In the genomic region with DNA sequence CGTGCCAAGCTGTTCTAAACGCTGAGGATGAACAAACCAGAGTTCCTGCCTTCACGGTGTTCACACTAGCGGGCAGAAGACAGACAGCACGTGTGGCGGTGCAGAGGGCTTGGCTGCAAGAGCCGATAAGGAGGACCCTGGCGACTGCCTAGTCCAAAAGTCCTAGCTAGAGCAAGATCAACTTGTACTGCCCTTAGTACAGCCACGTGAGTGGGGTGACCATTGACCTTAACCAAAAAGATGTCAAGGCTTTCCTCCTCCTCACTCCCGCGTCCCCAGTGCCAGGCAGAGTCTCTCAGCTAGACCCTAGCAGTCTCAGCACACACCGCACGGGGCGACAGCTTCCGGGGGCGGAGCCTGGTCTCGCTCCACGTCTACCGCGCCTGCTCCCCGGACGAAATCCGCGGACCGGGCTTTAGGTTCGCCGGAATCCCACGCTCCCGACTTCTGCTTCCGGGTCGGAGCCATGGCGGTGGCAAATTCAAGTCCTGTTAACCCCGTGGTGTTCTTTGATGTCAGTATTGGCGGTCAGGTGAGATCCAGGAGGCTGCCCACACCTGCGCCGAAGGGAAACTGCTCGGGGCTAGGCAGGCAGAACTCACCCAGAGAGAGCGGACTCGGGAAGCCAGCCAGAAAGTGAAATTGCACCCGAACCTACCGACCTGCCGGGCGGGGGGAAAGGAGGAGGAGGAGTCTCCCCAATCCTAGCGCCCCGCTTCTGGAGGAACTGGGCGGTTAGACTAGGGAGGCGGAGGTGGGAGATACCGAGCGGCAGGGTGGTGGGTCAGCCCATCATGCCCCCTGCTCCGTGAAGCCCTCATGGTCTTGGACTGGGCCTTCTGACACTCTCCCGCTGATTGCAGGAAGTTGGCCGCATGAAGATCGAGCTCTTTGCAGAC, we compare ENCODE assay signal across 8 cellular contexts. TPM values are rescaled to one million over a fixed set of nuclear protein-coding genes. Genes with fewer than 3 reads are reported as not detected.
A peak's percentile ranks its signal among the peaks of the same experiment; 100 is the strongest.
DNase-seq lines count a peak whose midpoint lies in the region; ATAC-seq, FAIRE-seq and TF ChIP-seq lines count a peak whose summit lies in the region.

A gene (plus strand): TSS at position 443 of the 899 bp plus-strand sequence. CDS start 24 bp downstream, at position 467.

- H3K27me3 ChIP-seq in heart right ventricle (no peaks in the 10 kb centered on the region), upper lobe of left lung (no peaks in the 10 kb centered on the region)

- no peak for TF ChIP-seq EP300 in upper lobe of left lung (IDR thresholded peaks at IDR 0.05)

- TF ChIP-seq CTCF in heart right ventricle (IDR thresholded peaks at IDR 0.05): peak in 8 of 9 donors; percentile 9 to 50 (median 35)
- TF ChIP-seq CTCF in upper lobe of left lung (IDR thresholded peaks at IDR 0.05): peak in 5 of 6 experiments; percentile 27 to 76 (median 64)

- H3K36me3 ChIP-seq in heart right ventricle (peaks cover 0 to 41% (median 7%) of the 10 kb centered on the region in 9 donors), upper lobe of left lung (peaks cover 2 to 29% (median 11%) of the 10 kb centered on the region in 4 donors)

- peak within 1 kb of the TSS in 9 of 10 donors; percentile 65 to 90 (median 85) for H3K27ac ChIP-seq in heart right ventricle
- peak within 1 kb of the TSS; percentile 69 to 83 (median 79) for H3K27ac ChIP-seq in upper lobe of left lung

- intact Hi-C loops in T-helper 1 cell treated with Interleukin-12 subunit alpha and Interleukin-12 subunit beta and Interleukin-4 antibody, amounts not matched to agents 30 ng/mL and 1 ng/mL, for 36 hours (cut with micrococcal nuclease): loop anchor here (1.0 to 5.0 kb wide), 7 partner anchors 24 to 514 kb away; a partner anchor contains a TSS
- intact Hi-C loops in heart right ventricle (cut with DNase I): loop anchor here in 2 of 10 donors (5.0 to 10.0 kb wide), 3 partner anchors 99 to 323 kb away; a partner anchor contains a TSS
- intact Hi-C loops in posterior cingulate gyrus (cut with DNase I): loop anchor here (1.0 kb wide), 1 partner anchor 109 kb away; a partner anchor contains a TSS

- peak; percentile 76 for DNase-seq in GM12892 (ENCODE audit: insufficient read length)
- DNase-seq in NCI-H146 treated with DMSO at 0.1 percent for 48 hours (lab: John Stamatoyannopoulos, UW; ENCODE audit: unreplicated experiment): peak; percentile 84
- peak; percentile 88 for DNase-seq in amniotic epithelial cell (ENCODE audit: low read depth)
- DNase-seq in heart right ventricle: peak; percentile 95
- peak; percentile 94 to 99 (median 96) for DNase-seq in posterior cingulate gyrus
- DNase-seq in upper lobe of left lung: peak; percentile 96 to 97

- H3K4me3 ChIP-seq in heart right ventricle: peak within 1 kb of the TSS; percentile 54 to 99 (median 82)
- peak within 1 kb of the TSS; percentile 74 to 84 (median 78) for H3K4me3 ChIP-seq in upper lobe of left lung

- H3K4me1 ChIP-seq in heart right ventricle (peaks cover 0 to 24% (median 13%) of the 10 kb centered on the region in 9 donors), upper lobe of left lung (peaks cover 12 to 17% (median 15%) of the 10 kb centered on the region in 4 donors)

- no peaks in the 10 kb centered on the region for H3K9me3 ChIP-seq in heart right ventricle
- H3K9me3 ChIP-seq in upper lobe of left lung: no peaks in the 10 kb centered on the region

- TF ChIP-seq POLR2A in GM12892 (IDR thresholded peaks at IDR 0.05; ENCODE audit: low read depth, low read length) (peak; percentile 96), upper lobe of left lung (IDR thresholded peaks at IDR 0.05) (peak in 1 of 4 donors; percentile 66)

- WGBS in heart right ventricle, 2 donors: 0% methylated on average over 53 of the region's 53 CpGs
- 0% methylated on average over 17 to 48 of the region's 53 CpGs for WGBS in upper lobe of left lung, 2 donors

- peak; percentile 91 for FAIRE-seq in GM12892 (lab: Jason Lieb, UNC)

- ATAC-seq in HG02852 (IDR thresholded peaks at IDR 0.05; ENCODE audit: unreplicated experiment): peak; percentile 92
- peak; percentile 100 for ATAC-seq in heart right ventricle
- peak; percentile 99 to 100 for ATAC-seq in upper lobe of left lung (ENCODE audit: low FRiP score in 2 of 2)

RNA-seq across cellular contexts. Expression of the gene that starts here (rescaled TPM):
- polyA plus RNA-seq in GM12892 (2012; ENCODE audit: missing spikeins): 79.5 TPM
- 80.9 and 92.3 TPM in 2 replicates for total RNA-seq in T-helper 1 cell treated with Interleukin-12 subunit alpha and Interleukin-12 subunit beta and Interleukin-4 antibody, amounts not matched to agents 30 ng/mL and 1 ng/mL, for 36 hours
- total RNA-seq in heart right ventricle: 10 to 100 TPM; 15.2 to 23.0 (median 18.3) TPM
- polyA plus RNA-seq in heart right ventricle: 10 to 100 TPM; 26.6 to 38.6 TPM
- total RNA-seq in upper lobe of left lung: 10 to 100 TPM; 18.2 to 50.3 (median 29.1) TPM

Comparison
In these comparisons a context has a peak if more than half of its experiments do, and no peak if none do; other contexts are left out.
1. Peak in every context shown above with its lines: DNase-seq, ATAC-seq, H3K4me3 ChIP-seq and H3K27ac ChIP-seq.